ENCODE assay signal across 15 cellular contexts in the genomic region with DNA sequence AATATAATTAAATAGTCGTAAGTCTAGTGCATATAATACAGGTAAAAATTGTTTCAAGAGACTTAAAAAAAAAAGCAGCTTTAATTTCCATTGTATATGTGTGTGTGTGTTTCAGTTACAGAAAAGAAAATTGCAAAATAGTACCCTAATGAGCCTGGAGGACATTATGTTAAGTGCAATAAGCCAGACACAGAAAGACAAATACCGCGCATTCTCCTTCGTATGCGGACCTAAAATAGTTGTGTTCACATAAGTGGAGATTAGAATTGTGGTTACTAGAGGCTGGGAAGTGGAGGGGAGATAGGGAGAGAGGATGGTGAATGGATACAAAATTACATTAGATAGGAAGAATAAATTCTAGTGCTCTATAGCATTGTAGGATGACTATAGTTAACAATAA.
"Had no signal": no experiment of that assay in that cellular context is flagged by ENCODE, and none has a peak within 500 bp of the region (broad histone marks: within the 10 kb centered on the region; RNA-seq: fewer than 3 reads in every experiment).

No MANE protein-coding gene starts in this region.

- FAIRE-seq: TTC549 had no signal

- H3K27ac Mint-ChIP-seq: activated CD4-positive, alpha-beta memory T cell treated with anti-CD3 and anti-CD28 coated beads, Interleukin-2, amount 10 ng/mL, durations not matched to agents 7 days and 5 days; activated T-helper 1 cell treated with anti-CD3 and anti-CD28 coated beads, Interleukin-12 subunit alpha, Interleukin-12 subunit beta, Interleukin-2, Interleukin-4 antibody, amounts not matched to agents 30 ng/mL and 10 ng/mL and 1 ng/mL, durations not matched to agents 14 hours and 24 hours and 36 hours had no signal

- H3K9me3 Mint-ChIP-seq: activated CD4-positive, alpha-beta memory T cell treated with anti-CD3 and anti-CD28 coated beads, Interleukin-2, amount 10 ng/mL, durations not matched to agents 7 days and 5 days; activated T-helper 1 cell treated with anti-CD3 and anti-CD28 coated beads, Interleukin-12 subunit alpha, Interleukin-12 subunit beta, Interleukin-2, Interleukin-4 antibody, amounts not matched to agents 30 ng/mL and 10 ng/mL and 1 ng/mL, durations not matched to agents 14 hours and 24 hours and 36 hours; immature natural killer cell; naive B cell had no signal

- H3K9me3 ChIP-seq: body of pancreas, lower lobe of right lung, transverse colon had no signal

- H3K4me3 Mint-ChIP-seq: activated CD4-positive, alpha-beta memory T cell treated with anti-CD3 and anti-CD28 coated beads, Interleukin-2, amount 10 ng/mL, durations not matched to agents 7 days and 5 days had no signal

- H3K4me3 ChIP-seq: body of pancreas, lower lobe of right lung, skin epidermis, transverse colon had no signal

- H3K27me3 Mint-ChIP-seq: activated CD4-positive, alpha-beta memory T cell treated with anti-CD3 and anti-CD28 coated beads, Interleukin-2, amount 10 ng/mL, durations not matched to agents 7 days and 5 days; naive B cell had no signal

- DNase-seq: activated CD4-positive, alpha-beta memory T cell treated with anti-CD3 and anti-CD28 coated beads, Interleukin-2, amount 10 ng/mL, durations not matched to agents 7 days and 5 days; activated CD4-positive, alpha-beta T cell treated with anti-CD3 and anti-CD28 coated beads for 1 hour; activated naive CD4-positive, alpha-beta T cell treated with Interleukin-2 at 50 U/mL for 16 hours; amniotic stem cell; body of pancreas; immature natural killer cell; lower lobe of right lung; midbrain; naive B cell; posterior cingulate gyrus; T-helper 2 cell; transverse colon had no signal

- H3K27me3 ChIP-seq: body of pancreas, transverse colon had no signal
